1 cellular context compared by ENCODE assay signal in the genomic region with DNA sequence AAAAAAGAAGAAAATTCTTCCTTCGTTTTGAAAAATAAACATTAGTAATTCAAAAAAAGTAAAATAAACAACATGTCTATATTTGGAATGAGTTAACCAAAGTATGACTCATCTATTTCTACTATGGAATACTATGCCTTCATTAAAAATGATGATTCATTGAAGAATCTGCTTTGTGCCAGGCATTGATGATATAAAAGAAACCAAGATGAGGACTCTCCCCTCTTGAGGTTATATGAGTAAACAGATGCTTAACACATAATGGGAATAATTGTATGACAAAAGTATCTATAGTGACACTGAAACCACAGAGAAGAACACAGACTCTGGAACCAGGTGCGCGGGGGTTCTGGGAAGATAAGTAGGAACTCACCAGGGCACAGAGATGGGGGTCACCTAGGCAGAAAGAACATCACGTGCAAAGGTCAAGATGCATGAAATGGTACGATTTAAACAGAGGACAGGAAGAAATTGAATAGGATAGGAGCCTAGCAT.
TF ChIP-seq lines count a peak whose summit lies in the region.

No MANE protein-coding gene starts in this region.

TF ChIP-seq in HepG2, 621 proteins besides CTCF, POLR2A, EP300 and RAD21:
- peak; percentile 48; the same call in 1 of the 2 replicates for TF ChIP-seq NFE2L2 (IDR thresholded peaks at IDR 0.05; ENCODE audit: low read length)
- TF ChIP-seq ZNF660 (CRISPR knock-in tag; IDR thresholded peaks at IDR 0.05; ENCODE audit: borderline replicate concordance, low read depth): no peak
- no peak for TF ChIP-seq ZFP1 (CRISPR knock-in tag; IDR thresholded peaks at IDR 0.05)
- TF ChIP-seq, protein P1, sequence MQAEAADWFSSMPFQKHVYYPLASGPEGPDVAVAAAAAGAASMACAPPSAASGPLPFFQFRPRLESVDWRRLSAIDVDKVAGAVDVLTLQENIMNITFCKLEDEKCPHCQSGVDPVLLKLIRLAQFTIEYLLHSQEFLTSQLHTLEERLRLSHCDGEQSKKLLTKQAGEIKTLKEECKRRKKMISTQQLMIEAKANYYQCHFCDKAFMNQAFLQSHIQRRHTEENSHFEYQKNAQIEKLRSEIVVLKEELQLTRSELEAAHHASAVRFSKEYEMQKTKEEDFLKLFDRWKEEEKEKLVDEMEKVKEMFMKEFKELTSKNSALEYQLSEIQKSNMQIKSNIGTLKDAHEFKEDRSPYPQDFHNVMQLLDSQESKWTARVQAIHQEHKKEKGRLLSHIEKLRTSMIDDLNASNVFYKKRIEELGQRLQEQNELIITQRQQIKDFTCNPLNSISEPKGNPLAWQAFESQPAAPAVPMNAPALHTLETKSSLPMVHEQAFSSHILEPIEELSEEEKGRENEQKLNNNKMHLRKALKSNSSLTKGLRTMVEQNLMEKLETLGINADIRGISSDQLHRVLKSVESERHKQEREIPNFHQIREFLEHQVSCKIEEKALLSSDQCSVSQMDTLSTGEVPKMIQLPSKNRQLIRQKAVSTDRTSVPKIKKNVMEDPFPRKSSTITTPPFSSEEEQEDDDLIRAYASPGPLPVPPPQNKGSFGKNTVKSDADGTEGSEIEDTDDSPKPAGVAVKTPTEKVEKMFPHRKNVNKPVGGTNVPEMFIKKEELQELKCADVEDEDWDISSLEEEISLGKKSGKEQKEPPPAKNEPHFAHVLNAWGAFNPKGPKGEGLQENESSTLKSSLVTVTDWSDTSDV (CRISPR knock-in tag; IDR thresholded peaks at IDR 0.05): no peak
- no peak for TF ChIP-seq STAT6 (CRISPR knock-in tag; IDR thresholded peaks at IDR 0.05; ENCODE audit: borderline replicate concordance)
- TF ChIP-seq ZNF501 (CRISPR knock-in tag; IDR thresholded peaks at IDR 0.05): no peak
- no peak for TF ChIP-seq ZNF451 (CRISPR knock-in tag; IDR thresholded peaks at IDR 0.05)
- TF ChIP-seq AGO1 (IDR thresholded peaks at IDR 0.05; ENCODE audit: low read depth, low read length, poor library complexity, severe bottlenecking): no peak
- TF ChIP-seq, protein P2, sequence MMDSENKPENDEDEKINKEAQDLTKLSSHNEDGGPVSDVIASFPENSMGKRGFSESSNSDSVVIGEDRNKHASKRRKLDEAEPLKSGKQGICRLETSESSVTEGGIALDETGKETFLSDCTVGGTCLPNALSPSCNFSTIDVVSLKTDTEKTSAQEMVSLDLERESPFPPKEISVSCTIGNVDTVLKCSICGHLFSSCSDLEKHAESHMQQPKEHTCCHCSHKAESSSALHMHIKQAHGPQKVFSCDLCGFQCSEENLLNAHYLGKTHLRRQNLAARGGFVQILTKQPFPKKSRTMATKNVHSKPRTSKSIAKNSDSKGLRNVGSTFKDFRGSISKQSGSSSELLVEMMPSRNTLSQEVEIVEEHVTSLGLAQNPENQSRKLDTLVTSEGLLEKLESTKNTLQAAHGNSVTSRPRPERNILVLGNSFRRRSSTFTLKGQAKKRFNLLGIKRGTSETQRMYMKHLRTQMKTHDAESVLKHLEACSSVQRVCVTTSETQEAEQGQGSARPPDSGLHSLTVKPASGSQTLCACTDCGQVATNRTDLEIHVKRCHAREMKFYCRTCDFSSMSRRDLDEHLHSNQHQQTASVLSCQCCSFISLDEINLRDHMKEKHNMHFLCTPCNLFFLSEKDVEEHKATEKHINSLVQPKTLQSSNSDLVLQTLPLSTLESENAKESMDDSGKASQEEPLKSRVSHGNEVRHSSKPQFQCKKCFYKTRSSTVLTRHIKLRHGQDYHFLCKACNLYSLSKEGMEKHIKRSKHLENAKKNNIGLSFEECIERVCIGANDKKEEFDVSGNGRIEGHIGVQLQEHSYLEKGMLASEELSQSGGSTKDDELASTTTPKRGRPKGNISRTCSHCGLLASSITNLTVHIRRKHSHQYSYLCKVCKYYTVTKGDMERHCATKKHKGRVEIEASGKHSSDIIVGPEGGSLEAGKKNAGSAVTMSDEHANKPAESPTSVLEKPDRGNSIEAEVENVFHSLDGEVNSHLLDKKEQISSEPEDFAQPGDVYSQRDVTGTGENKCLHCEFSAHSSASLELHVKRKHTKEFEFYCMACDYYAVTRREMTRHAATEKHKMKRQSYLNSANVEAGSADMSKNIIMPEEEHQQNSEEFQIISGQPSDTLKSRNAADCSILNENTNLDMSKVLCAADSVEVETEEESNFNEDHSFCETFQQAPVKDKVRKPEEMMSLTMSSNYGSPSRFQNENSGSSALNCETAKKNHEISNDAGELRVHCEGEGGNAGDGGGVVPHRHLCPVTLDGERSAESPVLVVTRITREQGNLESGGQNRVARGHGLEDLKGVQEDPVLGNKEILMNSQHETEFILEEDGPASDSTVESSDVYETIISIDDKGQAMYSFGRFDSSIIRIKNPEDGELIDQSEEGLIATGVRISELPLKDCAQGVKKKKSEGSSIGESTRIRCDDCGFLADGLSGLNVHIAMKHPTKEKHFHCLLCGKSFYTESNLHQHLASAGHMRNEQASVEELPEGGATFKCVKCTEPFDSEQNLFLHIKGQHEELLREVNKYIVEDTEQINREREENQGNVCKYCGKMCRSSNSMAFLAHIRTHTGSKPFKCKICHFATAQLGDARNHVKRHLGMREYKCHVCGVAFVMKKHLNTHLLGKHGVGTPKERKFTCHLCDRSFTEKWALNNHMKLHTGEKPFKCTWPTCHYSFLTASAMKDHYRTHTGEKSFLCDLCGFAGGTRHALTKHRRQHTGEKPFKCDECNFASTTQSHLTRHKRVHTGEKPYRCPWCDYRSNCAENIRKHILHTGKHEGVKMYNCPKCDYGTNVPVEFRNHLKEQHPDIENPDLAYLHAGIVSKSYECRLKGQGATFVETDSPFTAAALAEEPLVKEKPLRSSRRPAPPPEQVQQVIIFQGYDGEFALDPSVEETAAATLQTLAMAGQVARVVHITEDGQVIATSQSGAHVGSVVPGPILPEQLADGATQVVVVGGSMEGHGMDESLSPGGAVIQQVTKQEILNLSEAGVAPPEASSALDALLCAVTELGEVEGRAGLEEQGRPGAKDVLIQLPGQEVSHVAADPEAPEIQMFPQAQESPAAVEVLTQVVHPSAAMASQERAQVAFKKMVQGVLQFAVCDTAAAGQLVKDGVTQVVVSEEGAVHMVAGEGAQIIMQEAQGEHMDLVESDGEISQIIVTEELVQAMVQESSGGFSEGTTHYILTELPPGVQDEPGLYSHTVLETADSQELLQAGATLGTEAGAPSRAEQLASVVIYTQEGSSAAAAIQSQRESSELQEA (CRISPR knock-in tag; IDR thresholded peaks at IDR 0.05; ENCODE audit: not compliant biosample characterization): no peak
- TF ChIP-seq ZNF781 (CRISPR knock-in tag; IDR thresholded peaks at IDR 0.05; ENCODE audit: borderline replicate concordance, not compliant biosample characterization): no peak
- TF ChIP-seq MAFK (conservative IDR thresholded peaks at IDR 0.05 in 1 of 2, IDR thresholded peaks at IDR 0.05 in 1 of 2; ENCODE audit: low read length in 2 of 2): peak; percentile 38 to 46; a peak in 2 of 4 replicates
